Comparison of ENCODE assay signal across 8 cellular contexts in genomic region chr7:75125125-75125786, GRCh38. TPM values are rescaled to one million over a fixed set of nuclear protein-coding genes. Genes with fewer than 3 reads are reported as not detected.
DNase-seq lines count a peak whose midpoint lies in the region; ATAC-seq and TF ChIP-seq lines count a peak whose summit lies in the region.
"Not testable (repeated sequence)": the region's sequence is repeated elsewhere in the genome, so short reads cannot be mapped to it uniquely, and the experiment has no call there.

No MANE protein-coding gene starts in this region.

- ATAC-seq in GM18519 (IDR thresholded peaks at IDR 0.05; ENCODE audit: low FRiP score, unreplicated experiment), result peak; percentile 57
- peak; percentile 59 for ATAC-seq in GM19438 (IDR thresholded peaks at IDR 0.05; ENCODE audit: low read depth, unreplicated experiment)
- peak; percentile 60 for ATAC-seq in GM21737 (IDR thresholded peaks at IDR 0.05; ENCODE audit: unreplicated experiment)
- ATAC-seq in HG02938 (IDR thresholded peaks at IDR 0.05; ENCODE audit: unreplicated experiment), result peak; percentile 50
- peak; percentile 70 for ATAC-seq in HG03342 (IDR thresholded peaks at IDR 0.05; ENCODE audit: unreplicated experiment)
- peak; percentile 96 for ATAC-seq in RWPE2 (ENCODE audit: low read depth)
- ATAC-seq in foreskin keratinocyte, result peak; percentile 71
- ATAC-seq in upper lobe of left lung (ENCODE audit: low FRiP score in 2 of 2), result peak; percentile 61 to 92

- not testable (repeated sequence) for H3K9me3 ChIP-seq in RWPE2 (ENCODE audit: severe bottlenecking); upper lobe of left lung

- TF ChIP-seq EP300 in upper lobe of left lung (IDR thresholded peaks at IDR 0.05), result not testable (repeated sequence)

- not testable (repeated sequence) for TF ChIP-seq POLR2A in upper lobe of left lung (IDR thresholded peaks at IDR 0.05)

- WGBS in upper lobe of left lung, 2 donors, result no CpG with 5 or more reads among the region's 23 CpGs

- not testable (repeated sequence) for H3K4me3 ChIP-seq in RWPE2 (ENCODE audit: severe bottlenecking); upper lobe of left lung

- H3K27ac ChIP-seq in RWPE2 (ENCODE audit: poor library complexity, severe bottlenecking); foreskin keratinocyte; upper lobe of left lung: not testable (repeated sequence)

- not testable (repeated sequence) for H3K4me1 ChIP-seq in RWPE2 (ENCODE audit: insufficient read depth, poor library complexity, severe bottlenecking); foreskin keratinocyte; upper lobe of left lung

- DNase-seq in RWPE2 (ENCODE audit: low spot score); foreskin keratinocyte; upper lobe of left lung: not testable (repeated sequence)

- TF ChIP-seq CTCF in RWPE2 (IDR thresholded peaks at IDR 0.05; ENCODE audit: poor library complexity, severe bottlenecking); foreskin keratinocyte (conservative IDR thresholded peaks at IDR 0.05); upper lobe of left lung (IDR thresholded peaks at IDR 0.05): not testable (repeated sequence)

- H3K27me3 ChIP-seq in RWPE2 (ENCODE audit: insufficient read depth, poor library complexity, severe bottlenecking); foreskin keratinocyte; upper lobe of left lung: not testable (repeated sequence)

- not testable (repeated sequence) for H3K36me3 ChIP-seq in RWPE2 (ENCODE audit: low read depth); upper lobe of left lung

RNA-seq across cellular contexts. Expression of gene GTF2IRD2B, which starts 32.9 kb away (rescaled TPM):
- 6.7 and 8.0 TPM in 2 replicates for total RNA-seq in foreskin keratinocyte
- 9.9 and 10.7 TPM in 2 replicates for polyA plus RNA-seq in foreskin keratinocyte
- 100 to 1,000 TPM in 1 of 6 donors, 10 to 100 TPM in 5; 42.3 to 147 (median 51.6) TPM for total RNA-seq in upper lobe of left lung

RNA-seq across cellular contexts. Expression of gene RCC1L, which starts 51.7 kb away (rescaled TPM):
- total RNA-seq in foreskin keratinocyte (32.4 and 34.1 TPM in 2 replicates), upper lobe of left lung (10 to 100 TPM; 26.2 to 46.1 (median 37.9) TPM)
- polyA plus RNA-seq in foreskin keratinocyte, result 32.7 and 32.9 TPM in 2 replicates
